ENCODE assay signal across 9 cellular contexts in genomic region chr1:32742132-32742947, GRCh38. TPM values are rescaled to one million over a fixed set of nuclear protein-coding genes. Genes with fewer than 3 reads are reported as not detected.
A peak's percentile ranks its signal among the peaks of the same experiment; 100 is the strongest.
DNase-seq lines count a peak whose midpoint lies in the region; ATAC-seq and TF ChIP-seq lines count a peak whose summit lies in the region.
"Had no signal": no experiment of that assay in that cellular context is flagged by ENCODE, and none has a peak within 500 bp of the region (broad histone marks: within the 10 kb centered on the region; RNA-seq: fewer than 3 reads in every experiment).

No MANE protein-coding gene starts in this region.

- POLR2A ChIA-PET in activated B cell treated with CpG ODN at 0.5 μM for 24 hours (lab: Charles Lee), result interaction anchor here (0.6 kb wide), 1 partner anchor 34 kb away, joined by 7 read pairs; no protein-coding TSS in a partner anchor

- no peaks in the 10 kb centered on the region for H3K36me3 Mint-ChIP-seq in HFFc6 (ENCODE audit: low read depth)
- no peaks in the 10 kb centered on the region for H3K36me3 Mint-ChIP-seq in activated B cell treated with CpG ODN at 0.5 μM for 24 hours (ENCODE audit: low read depth)

- H3K4me3 ChIP-seq in right atrium auricular region, result peak overlapping the region; percentile 60 to 76
- H3K4me3 ChIP-seq in sigmoid colon, result peak overlapping the region; percentile 58 to 79 (median 66)

- H3K4me3 Mint-ChIP-seq in HFFc6, result peak overlapping the region; percentile 70
- H3K4me3 Mint-ChIP-seq in activated B cell treated with CpG ODN at 0.5 μM for 24 hours, result peak overlapping the region; percentile 57

- intact Hi-C loops in activated B cell treated with CpG ODN at 0.5 μM for 24 hours (cut with micrococcal nuclease) (no loop called here), sigmoid colon (cut with DNase I) (no loop called here)

- H3K9me3 ChIP-seq in right atrium auricular region (no peaks in the 10 kb centered on the region), sigmoid colon (no peaks in the 10 kb centered on the region)

- TF ChIP-seq EP300 in sigmoid colon (IDR thresholded peaks at IDR 0.05), result no peak

- WGBS in sigmoid colon, 2 donors, result 3 to 14% methylated on average over 32 of the region's 32 CpGs

- H3K4me1 Mint-ChIP-seq in HFFc6 (ENCODE audit: low read depth), result peaks cover 6% of the 10 kb centered on the region; the same call in 1 of the 2 replicates
- peaks cover 2% of the 10 kb centered on the region for H3K4me1 Mint-ChIP-seq in activated B cell treated with CpG ODN at 0.5 μM for 24 hours

- no peaks in the 10 kb centered on the region for H3K27me3 ChIP-seq in right atrium auricular region
- no peaks in the 10 kb centered on the region for H3K27me3 ChIP-seq in sigmoid colon

- H3K27ac ChIP-seq in right atrium auricular region, result peak overlapping the region; percentile 68 to 82
- H3K27ac ChIP-seq in sigmoid colon, result peak overlapping the region; percentile 79 to 95 (median 82)

- no peak for TF ChIP-seq CTCF in HFFc6 (IDR thresholded peaks at IDR 0.05)
- TF ChIP-seq CTCF in activated B cell treated with CpG ODN at 0.5 μM for 24 hours (IDR thresholded peaks at IDR 0.05), result no peak
- TF ChIP-seq CTCF in right atrium auricular region (IDR thresholded peaks at IDR 0.05), result no peak
- TF ChIP-seq CTCF in sigmoid colon (IDR thresholded peaks at IDR 0.05), result no peak

- H3K27ac Mint-ChIP-seq in HFFc6, result no peak overlapping the region
- no peak overlapping the region for H3K27ac Mint-ChIP-seq in activated B cell treated with CpG ODN at 0.5 μM for 24 hours

- no peak for TF ChIP-seq POLR2A in sigmoid colon (IDR thresholded peaks at IDR 0.05)

- ATAC-seq in activated B cell treated with CpG ODN at 0.5 μM for 24 hours (ENCODE audit: low read depth) (peak; percentile 14), GM21381 (IDR thresholded peaks at IDR 0.05; ENCODE audit: unreplicated experiment) (no peak)

- H3K4me1 ChIP-seq in right atrium auricular region (peaks cover 0 to 26% of the 10 kb centered on the region in 2 donors), sigmoid colon (peaks cover 0 to 29% (median 22%) of the 10 kb centered on the region in 4 donors)

- H3K9me3 Mint-ChIP-seq in HFFc6 (no peaks in the 10 kb centered on the region), activated B cell treated with CpG ODN at 0.5 μM for 24 hours (no peaks in the 10 kb centered on the region)

- DNase-seq in HFFc6, result no peak
- no peak for DNase-seq in activated B cell treated with CpG ODN at 0.5 μM for 24 hours
- DNase-seq in right atrium auricular region (ENCODE audit: low spot score), result no peak
- DNase-seq in sigmoid colon, result no peak
- no peak for DNase-seq in NCI-H2171 (lab: John Stamatoyannopoulos, UW)
- no peak for DNase-seq in NCI-H187 (lab: John Stamatoyannopoulos, UW)
- no peak for DNase-seq in stimulated activated CD4-positive, alpha-beta T cell treated with anti-CD3 and anti-CD28 coated beads, Interleukin-12 subunit alpha, Interleukin-12 subunit beta, amount 100 ng/mL, for 4 hours

- H3K36me3 ChIP-seq in right atrium auricular region (no peaks in the 10 kb centered on the region), sigmoid colon (no peaks in the 10 kb centered on the region)

- H3K27me3 Mint-ChIP-seq in HFFc6 (ENCODE audit: insufficient read depth), result peaks cover 4% of the 10 kb centered on the region; the same call in 1 of the 2 replicates
- peaks cover 16% of the 10 kb centered on the region for H3K27me3 Mint-ChIP-seq in activated B cell treated with CpG ODN at 0.5 μM for 24 hours

- CTCF ChIA-PET in activated B cell treated with CpG ODN at 0.5 μM for 24 hours (lab: Charles Lee), result no interaction called here

RNA-seq across cellular contexts. Expression of gene SYNC, which starts 39.8 kb away (rescaled TPM):
- total RNA-seq in HFFc6 (2021; fragmentation: NEBNext Ultra II Directional; extraction: Animal tissue kit (Norgen Biotek cat#: 25700)), result 10 to 100 TPM; 40.8 to 51.1 (median 48.1) TPM
- total RNA-seq in activated B cell treated with CpG ODN at 0.5 μM for 24 hours, result not detected in 2 replicates
- total RNA-seq in right atrium auricular region, result 10 to 100 TPM; 19.0 to 32.8 TPM
- 10 to 100 TPM; 22.5 to 87.5 (median 33.8) TPM for total RNA-seq in sigmoid colon
- polyA plus RNA-seq in sigmoid colon, result 10 to 100 TPM in 1 of 3 donors, 1 to 10 TPM in 2; 6.9 to 12.7 (median 9.6) TPM
- total RNA-seq: T-helper 2 cell treated with Interferon-gamma antibody and Interleukin-4, amounts not matched to agents 100 ng/mL and 5 ng/mL, for 36 hours had no signal

Comparison
In these comparisons a context has a peak if more than half of its experiments do, and no peak if none do; other contexts are left out.
1. RNA of gene SYNC, which starts 39.8 kb away (total RNA-seq): 40.8 to 51.1 TPM in HFFc6, 22.5 to 87.5 TPM in sigmoid colon and 19.0 to 32.8 TPM in right atrium auricular region; not detected in activated B cell treated with CpG ODN at 0.5 μM for 24 hours; every median in the first group is over 10 times any median in the second.